Comparison of ENCODE assay signal across 9 cellular contexts in the genomic region with DNA sequence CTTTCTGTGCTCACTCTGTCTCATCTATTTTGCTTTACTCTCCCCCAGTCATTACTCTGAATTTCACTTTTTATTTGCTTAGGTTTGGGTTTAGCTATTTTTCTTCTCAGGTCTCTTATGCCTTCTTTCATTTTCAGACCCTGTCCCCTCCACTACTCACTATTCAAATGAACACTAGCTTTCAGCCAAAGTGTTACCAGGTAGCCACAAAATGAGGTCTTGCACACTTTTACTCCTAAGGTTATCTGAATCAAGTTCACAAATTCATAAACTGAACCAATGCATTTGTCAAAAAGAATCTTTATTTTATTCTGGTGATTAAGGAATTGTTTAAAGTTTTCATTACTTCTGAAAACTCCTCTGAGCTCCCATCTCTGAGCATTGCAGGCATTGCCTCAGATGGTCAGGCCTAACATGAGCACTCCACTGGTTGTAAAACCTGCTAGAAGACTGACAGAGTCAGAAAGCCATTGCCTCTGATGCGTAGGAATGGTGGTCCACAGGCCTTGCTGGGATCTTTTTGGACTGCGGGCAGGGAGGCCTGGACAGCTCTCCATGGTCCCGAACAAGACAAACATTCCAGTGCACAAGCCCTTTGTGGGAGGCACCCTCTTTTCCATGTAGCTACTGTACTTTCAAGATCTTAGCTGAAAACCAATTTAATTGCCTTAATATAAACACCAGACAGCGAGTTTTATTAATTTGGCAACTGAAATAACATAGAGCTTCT. TPM values are rescaled to one million over a fixed set of nuclear protein-coding genes. Genes with fewer than 3 reads are reported as not detected.
DNase-seq lines count a peak whose midpoint lies in the region; ATAC-seq and TF ChIP-seq lines count a peak whose summit lies in the region.
"Had no signal": no experiment of that assay in that cellular context is flagged by ENCODE, and none has a peak within 500 bp of the region (broad histone marks: within the 10 kb centered on the region; RNA-seq: fewer than 3 reads in every experiment).

No MANE protein-coding gene starts in this region.

- intact Hi-C loops in CD4-positive, alpha-beta memory T cell (cut with micrococcal nuclease): loop anchor here (1.0 to 2.0 kb wide), 3 partner anchors 9 to 14 kb away; no protein-coding TSS in a partner anchor

- H3K27me3 ChIP-seq in CD4-positive, alpha-beta memory T cell (ENCODE audit: insufficient read depth, low read length): no peaks in the 10 kb centered on the region
- no peaks in the 10 kb centered on the region for H3K27me3 ChIP-seq in right atrium auricular region

- POLR2A ChIA-PET in CD4-positive, alpha-beta memory T cell (lab: Charles Lee; ENCODE audit: partially characterized antibody): interaction anchor here (0.6 to 5.9 kb wide), 26 partner anchors 8 to 168 kb away, joined by 3 to 47 read pairs (median 5); partner anchors contain the start of gene FYN

- H3K36me3 Mint-ChIP-seq in CD4-positive, alpha-beta memory T cell: peaks cover 9 to 14% of the 10 kb centered on the region in 2 donors

- DNase-seq in CD4-positive, alpha-beta memory T cell: peak in 1 of 5 donors; percentile 17
- DNase-seq in right atrium auricular region (ENCODE audit: low spot score) (no peak), Ammon's horn (ENCODE audit: low spot score) (no peak), anterior cingulate cortex (lab: John Stamatoyannopoulos, UW) (no peak), NCI-H1092 (lab: John Stamatoyannopoulos, UW) (no peak), NCI-H526 treated with DMSO at 0.1 percent for 48 hours (lab: John Stamatoyannopoulos, UW) (no peak)
- DNase-seq: NCI-H446 treated with DMSO at 0.1 percent for 48 hours had no signal

- peak overlapping the region in 7 of 8 donors; percentile 6 to 75 (median 58) for H3K4me3 Mint-ChIP-seq in CD4-positive, alpha-beta memory T cell

- H3K27ac Mint-ChIP-seq in CD4-positive, alpha-beta memory T cell: peak overlapping the region; percentile 67 to 95 (median 87)

- H3K27me3 Mint-ChIP-seq in CD4-positive, alpha-beta memory T cell: no peaks in the 10 kb centered on the region

- peaks cover 61 to 82% (median 70%) of the 10 kb centered on the region in 4 donors for H3K4me1 Mint-ChIP-seq in CD4-positive, alpha-beta memory T cell

- H3K4me1 ChIP-seq in CD4-positive, alpha-beta memory T cell (ENCODE audit: insufficient read depth, low read length): peaks cover 76% of the 10 kb centered on the region
- peaks cover 0 to 41% of the 10 kb centered on the region in 2 donors for H3K4me1 ChIP-seq in right atrium auricular region

- H3K36me3 ChIP-seq in CD4-positive, alpha-beta memory T cell (ENCODE audit: insufficient read depth, low read length): no peaks in the 10 kb centered on the region
- H3K36me3 ChIP-seq in right atrium auricular region: no peaks in the 10 kb centered on the region

- H3K9me3 ChIP-seq in CD4-positive, alpha-beta memory T cell (ENCODE audit: control insufficient read depth in 1 of 2, low read length in 2 of 2): no peaks in the 10 kb centered on the region
- no peaks in the 10 kb centered on the region for H3K9me3 ChIP-seq in right atrium auricular region

- CTCF ChIA-PET in CD4-positive, alpha-beta memory T cell (lab: Charles Lee; ENCODE audit: partially characterized antibody): interaction anchor here (1.0 to 4.4 kb wide), 11 partner anchors 8 to 102 kb away, joined by 3 to 15 read pairs (median 7); partner anchors contain the start of gene FYN

- no peak overlapping the region for H3K4me3 ChIP-seq in CD4-positive, alpha-beta memory T cell (ENCODE audit: low read length in 2 of 2)
- H3K4me3 ChIP-seq in right atrium auricular region: no peak overlapping the region

- no peak for TF ChIP-seq CTCF in right atrium auricular region (IDR thresholded peaks at IDR 0.05)

- H3K27ac ChIP-seq in CD4-positive, alpha-beta memory T cell (ENCODE audit: low read depth, low read length): peak overlapping the region; percentile 49
- peak overlapping the region; percentile 14 to 70 for H3K27ac ChIP-seq in right atrium auricular region

- no peaks in the 10 kb centered on the region for H3K9me3 Mint-ChIP-seq in CD4-positive, alpha-beta memory T cell

- ATAC-seq in GM21390 (IDR thresholded peaks at IDR 0.05; ENCODE audit: unreplicated experiment): peak; percentile 96
- ATAC-seq in HG03460 (IDR thresholded peaks at IDR 0.05; ENCODE audit: unreplicated experiment): peak; percentile 86

RNA-seq across cellular contexts. Expression of gene FYN, which starts 48.5 kb away (rescaled TPM):
- 100 to 1,000 TPM; 664 to 713 TPM for total RNA-seq in CD4-positive, alpha-beta memory T cell
- 100 to 1,000 TPM; 338 to 463 TPM for polyA plus RNA-seq in CD4-positive, alpha-beta memory T cell
- 10 to 100 TPM; 78.9 to 98.7 TPM for total RNA-seq in right atrium auricular region

Comparison
In these comparisons a context has a peak if more than half of its experiments do, and no peak if none do; other contexts are left out.
1. RNA of gene FYN, which starts 48.5 kb away (total RNA-seq): 664 to 713 TPM in CD4-positive, alpha-beta memory T cell; 78.9 to 98.7 TPM in right atrium auricular region; every median in the first group is over 4 times any median in the second.